ENCODE assay signal across 16 cellular contexts in genomic region chrX:151870603-151871002, GRCh38. TPM values are rescaled to one million over a fixed set of nuclear protein-coding genes. Genes with fewer than 3 reads are reported as not detected.
DNase-seq lines count a peak whose midpoint lies in the region; ATAC-seq and TF ChIP-seq lines count a peak whose summit lies in the region.
"Had no signal": no experiment of that assay in that cellular context is flagged by ENCODE, and none has a peak within 500 bp of the region (broad histone marks: within the 10 kb centered on the region; RNA-seq: fewer than 3 reads in every experiment).

No MANE protein-coding gene starts in this region.

- no peaks in the 10 kb centered on the region for H3K27me3 Mint-ChIP-seq in progenitor cell of endocrine pancreas
- H3K27me3 Mint-ChIP-seq: brain; stimulated activated naive CD8-positive, alpha-beta T cell treated with anti-CD3 and anti-CD28 coated beads, Interleukin-15, amount 100 ng/mL, for 72 hours had no signal

- H3K36me3 ChIP-seq in HCT116 (ENCODE audit: control insufficient read depth in 1 of 2, insufficient read depth in 2 of 2, low read length in 2 of 2) = no peaks in the 10 kb centered on the region
- no peaks in the 10 kb centered on the region for H3K36me3 ChIP-seq in adipocyte (ENCODE audit: control insufficient read depth, insufficient read depth, low read length, severe bottlenecking)
- H3K36me3 ChIP-seq: esophagus squamous epithelium had no signal

- H3K4me1 Mint-ChIP-seq in progenitor cell of endocrine pancreas (ENCODE audit: low read depth) = no peaks in the 10 kb centered on the region
- H3K4me1 Mint-ChIP-seq: brain; stimulated activated naive CD8-positive, alpha-beta T cell treated with anti-CD3 and anti-CD28 coated beads, Interleukin-15, amount 100 ng/mL, for 72 hours had no signal

- H3K4me3 ChIP-seq in HCT116 (replicated peaks in 1 of 2; ENCODE audit: low read depth in 1 of 2, low read length in 2 of 2) (peak overlapping the region in 1 of 2 experiments; percentile 12; a peak in 1 of 4 replicates), adipocyte (ENCODE audit: low read length) (peak overlapping the region; percentile 28)
- H3K4me3 ChIP-seq: esophagus squamous epithelium had no signal

- no peak for TF ChIP-seq CTCF in HCT116 (IDR thresholded peaks at IDR 0.05 in 2 of 3, conservative IDR thresholded peaks at IDR 0.05 in 1 of 3; ENCODE audit: borderline replicate concordance in 1 of 3, insufficient read depth in 1 of 3, low read depth in 2 of 3, low read length in 2 of 3)
- no peak for TF ChIP-seq CTCF in progenitor cell of endocrine pancreas (IDR thresholded peaks at IDR 0.05; ENCODE audit: unreplicated experiment)

- H3K4me1 ChIP-seq in HCT116 (ENCODE audit: control insufficient read depth in 1 of 2, insufficient read depth in 2 of 2, low read length in 2 of 2) = peaks cover 0 to 21% of the 10 kb centered on the region in 2 experiments; a peak in 2 of 4 replicates
- H3K4me1 ChIP-seq in adipocyte (ENCODE audit: control insufficient read depth, insufficient read depth, low read length) = peaks cover 25% of the 10 kb centered on the region
- H3K4me1 ChIP-seq: esophagus squamous epithelium had no signal

- TF ChIP-seq POLR2A in HCT116 (IDR thresholded peaks at IDR 0.05; ENCODE audit: borderline replicate concordance, extremely low read depth, insufficient read depth, insufficient read length) = no peak

- H3K9me2 ChIP-seq in HCT116 (ENCODE audit: insufficient read depth) = no peaks in the 10 kb centered on the region

- ATAC-seq in HCT116 (peak; percentile 73), HG03045 (IDR thresholded peaks at IDR 0.05; ENCODE audit: unreplicated experiment) (no peak)
- ATAC-seq: stimulated activated naive CD8-positive, alpha-beta T cell treated with anti-CD3 and anti-CD28 coated beads, Interleukin-15, amount 100 ng/mL, for 72 hours had no signal

- H3K27me3 ChIP-seq in HCT116 (ENCODE audit: insufficient read depth, low read length) = no peaks in the 10 kb centered on the region; the same call in 1 of the 2 replicates
- H3K27me3 ChIP-seq in adipocyte (replicated peaks; ENCODE audit: control insufficient read depth, insufficient read depth, low read length) = peaks cover 3% of the 10 kb centered on the region
- H3K27me3 ChIP-seq: esophagus squamous epithelium had no signal

- peak; percentile 13 for DNase-seq in HCT116 (ENCODE audit: low read depth, low spot score)
- peak; percentile 66 for DNase-seq in adipocyte (ENCODE audit: low read depth)
- peak; percentile 42 for DNase-seq in fibroblast of the conjunctiva (ENCODE audit: low read depth)
- DNase-seq in smooth muscle cell of the brain vasculature (ENCODE audit: low read depth, low spot score) = peak; percentile 13
- no peak for DNase-seq in HEK293T (ENCODE audit: extremely low spot score)
- DNase-seq in effector CD8-positive, alpha-beta T cell (lab: John Stamatoyannopoulos, UW) = no peak
- DNase-seq in progenitor cell of endocrine pancreas (ENCODE audit: low spot score, unreplicated experiment) = no peak
- DNase-seq: activated CD8-positive, alpha-beta memory T cell treated with anti-CD3 and anti-CD28 coated beads, Interleukin-2, amount 50 U/mL, for 48 hours; esophagus squamous epithelium; left ventricle myocardium superior; NCI-H2029; stimulated activated CD4-positive, alpha-beta T cell treated with anti-CD3 and anti-CD28 coated beads, Interleukin-2, amount 100 ng/mL, for 48 hours; stimulated activated naive CD8-positive, alpha-beta T cell treated with anti-CD3 and anti-CD28 coated beads, Interleukin-15, amount 100 ng/mL, for 72 hours had no signal

- no peak overlapping the region for H2AFZ ChIP-seq in HCT116 (ENCODE audit: low read depth, low read length, poor library complexity, severe bottlenecking)

- H3K27ac ChIP-seq in HCT116 (ENCODE audit: low read depth, low read length) = no peak overlapping the region
- H3K27ac ChIP-seq: esophagus squamous epithelium had no signal

- POLR2A ChIA-PET in HCT116 (lab: Charles Lee) (no interaction called here), HEK293T (lab: Yijun Ruan, JAX) (no interaction called here)

- H3K4me2 ChIP-seq in HCT116 (ENCODE audit: low read length) = peak overlapping the region; percentile 48

- intact Hi-C loops in HCT116 (cut with micrococcal nuclease) = no loop called here

- H4K20me1 ChIP-seq in HCT116 (ENCODE audit: insufficient read depth) = no peaks in the 10 kb centered on the region

- CTCF ChIA-PET in HCT116 (lab: Charles Lee) (interaction anchor here (0.7 kb wide), 1 partner anchor 72 kb away, joined by 3 read pairs; no protein-coding TSS in a partner anchor), HEK293T (lab: Yijun Ruan, JAX) (no interaction called here)

- H3K27ac Mint-ChIP-seq in progenitor cell of endocrine pancreas = no peak overlapping the region
- H3K27ac Mint-ChIP-seq: brain had no signal

- BruUV-seq in HCT116 (replicated peaks; lab: Mats Ljungman, UMichigan) = no TSS peak

- H3K9ac ChIP-seq in HCT116 (ENCODE audit: low read length) (no peak overlapping the region), adipocyte (ENCODE audit: low read length) (peak overlapping the region; percentile 38)

- H3K36me3 Mint-ChIP-seq in progenitor cell of endocrine pancreas (ENCODE audit: insufficient read depth) = no peaks in the 10 kb centered on the region
- H3K36me3 Mint-ChIP-seq: brain had no signal

- H3K79me2 ChIP-seq in HCT116 (ENCODE audit: insufficient read depth, low read length) = no peaks in the 10 kb centered on the region

- H3K4me3 Mint-ChIP-seq in progenitor cell of endocrine pancreas (ENCODE audit: low read depth) = no peak overlapping the region
- H3K4me3 Mint-ChIP-seq: brain; stimulated activated naive CD8-positive, alpha-beta T cell treated with anti-CD3 and anti-CD28 coated beads, Interleukin-15, amount 100 ng/mL, for 72 hours had no signal

- no peaks in the 10 kb centered on the region for H3K9me3 ChIP-seq in HCT116 (ENCODE audit: control insufficient read depth in 1 of 2, insufficient read depth in 1 of 2, low read depth in 1 of 2, low read length in 2 of 2)
- peaks cover 16% of the 10 kb centered on the region for H3K9me3 ChIP-seq in adipocyte (ENCODE audit: control insufficient read depth, low read length)
- H3K9me3 ChIP-seq: esophagus squamous epithelium had no signal

- H3K9me3 Mint-ChIP-seq in progenitor cell of endocrine pancreas (ENCODE audit: low read depth) = peaks cover 23% of the 10 kb centered on the region

- no peak for TF ChIP-seq RAD21 in HCT116 (IDR thresholded peaks at IDR 0.05; ENCODE audit: low read depth)

- RAD21 ChIA-PET in HCT116 (lab: Charles Lee; ENCODE audit: low non-redundant PET in 1 of 2, low total read pairs in 2 of 2, uncharacterized antibody in 2 of 2, unreplicated experiment in 2 of 2) = no interaction called here

TF ChIP-seq in HCT116, 20 proteins besides CTCF, POLR2A, EP300 and RAD21:
- TF ChIP-seq FOSL1 (IDR thresholded peaks at IDR 0.05; ENCODE audit: low read depth) (peak; percentile 57), SRF (IDR thresholded peaks at IDR 0.05; ENCODE audit: low read depth) (no peak), CEBPB (IDR thresholded peaks at IDR 0.05; ENCODE audit: low read depth) (peak; percentile 36; the same call in 1 of the 2 replicates), SP1 (IDR thresholded peaks at IDR 0.05; ENCODE audit: low read depth) (peak; percentile 52), JUND (IDR thresholded peaks at IDR 0.05) (peak; percentile 47)

TF ChIP-seq in HEK293T, 16 proteins besides CTCF, POLR2A, EP300 and RAD21:
- TF ChIP-seq SUZ12 (IDR thresholded peaks at IDR 0.05) = no peak
- no peak for TF ChIP-seq LEF1 (IDR thresholded peaks at IDR 0.05; ENCODE audit: borderline replicate concordance)
- TF ChIP-seq NFRKB (IDR thresholded peaks at IDR 0.05) = no peak
- no peak for TF ChIP-seq CTBP1 (IDR thresholded peaks at IDR 0.05; ENCODE audit: borderline replicate concordance)
- no peak for TF ChIP-seq L3MBTL2 (conservative IDR thresholded peaks at IDR 0.05)
- no peak for TF ChIP-seq SP1 (IDR thresholded peaks at IDR 0.05)
- TF ChIP-seq PKNOX1 (IDR thresholded peaks at IDR 0.05) = no peak
- no peak for TF ChIP-seq TARDBP (IDR thresholded peaks at IDR 0.05)
- TF ChIP-seq BHLHE40 (IDR thresholded peaks at IDR 0.05; ENCODE audit: borderline replicate concordance) = no peak
- no peak for TF ChIP-seq ELF4 (IDR thresholded peaks at IDR 0.05)
- no peak for TF ChIP-seq ARNT (IDR thresholded peaks at IDR 0.05)
- no peak for TF ChIP-seq HDGF (IDR thresholded peaks at IDR 0.05; ENCODE audit: borderline replicate concordance)
- no peak for TF ChIP-seq FOXK2 (IDR thresholded peaks at IDR 0.05)
- no peak for TF ChIP-seq FOXM1 (IDR thresholded peaks at IDR 0.05; ENCODE audit: borderline replicate concordance)
- TF ChIP-seq ZNF384 (IDR thresholded peaks at IDR 0.05) = no peak
- no peak for TF ChIP-seq FOXA1 (IDR thresholded peaks at IDR 0.05)

RNA-seq across cellular contexts. Expression of gene MAGEA4, which starts 42.1 kb away (rescaled TPM):
- not detected for total RNA-seq in HCT116 (2021; ENCODE audit: unreplicated experiment)
- polyA plus RNA-seq in HCT116 (2012) = not detected in 2 replicates
- total RNA-seq in progenitor cell of endocrine pancreas = not detected in 2 replicates
- total RNA-seq: esophagus squamous epithelium, left ventricle myocardium superior, omental fat pad had no signal

Comparison
In these comparisons a context has a peak if more than half of its experiments do, and no peak if none do; other contexts are left out.
1. DNase-seq: peak in HCT116 (single experiment), adipocyte (single experiment), fibroblast of the conjunctiva (single experiment) and smooth muscle cell of the brain vasculature (single experiment); none in HEK293T (single experiment), effector CD8-positive, alpha-beta T cell (single experiment) and progenitor cell of endocrine pancreas (single experiment).